ENCODE assay signal across 27 cellular contexts in genomic region chr5:145548097-145548496, GRCh38.
"Had no signal": no experiment of that assay in that cellular context is flagged by ENCODE, and none has a peak within 500 bp of the region (broad histone marks: within the 10 kb centered on the region; RNA-seq: fewer than 3 reads in every experiment).

No MANE protein-coding gene starts in this region.

- H3K27me3 Mint-ChIP-seq: activated CD4-positive, alpha-beta T cell treated with anti-CD3 and anti-CD28 coated beads, Interleukin-2, amount 10 ng/mL, durations not matched to agents 24 days and 14 days; activated CD8-positive, alpha-beta T cell treated with anti-CD3 and anti-CD28 coated beads for 36 hours; activated naive CD4-positive, alpha-beta T cell treated with anti-CD3 and anti-CD28 coated beads, Interleukin-2, amount 50 U/mL, for 24 hours; activated naive CD8-positive, alpha-beta T cell treated with anti-CD3 and anti-CD28 coated beads, Interleukin-2, amount 10 ng/mL, durations not matched to agents 7 days and 5 days; activated T-helper 17 cell treated with anti-CD3 and anti-CD28 coated beads, Interleukin-2, amount 50 U/mL, for 72 hours had no signal

- H3K27ac Mint-ChIP-seq: activated CD4-positive, alpha-beta T cell treated with anti-CD3 and anti-CD28 coated beads, Interleukin-2, amount 10 ng/mL, durations not matched to agents 24 days and 14 days; activated CD8-positive, alpha-beta T cell treated with anti-CD3 and anti-CD28 coated beads for 36 hours; activated naive CD4-positive, alpha-beta T cell treated with anti-CD3 and anti-CD28 coated beads, Interleukin-2, amount 50 U/mL, for 24 hours; activated naive CD8-positive, alpha-beta T cell treated with anti-CD3 and anti-CD28 coated beads, Interleukin-2, amount 10 ng/mL, durations not matched to agents 7 days and 5 days; activated T-cell treated with anti-CD3 and anti-CD28 coated beads, Interleukin-2, amount 50 U/mL, for 72 hours; activated T-helper 17 cell treated with anti-CD3 and anti-CD28 coated beads, Interleukin-2, amount 50 U/mL, for 72 hours had no signal

- H3K27me3 ChIP-seq: brain microvascular endothelial cell, SJCRH30 had no signal

- H3K4me1 Mint-ChIP-seq: activated CD4-positive, alpha-beta T cell treated with anti-CD3 and anti-CD28 coated beads, Interleukin-2, amount 10 ng/mL, durations not matched to agents 24 days and 14 days; activated naive CD4-positive, alpha-beta T cell treated with anti-CD3 and anti-CD28 coated beads, Interleukin-2, amount 50 U/mL, for 24 hours; activated naive CD8-positive, alpha-beta T cell treated with anti-CD3 and anti-CD28 coated beads, Interleukin-2, amount 10 ng/mL, durations not matched to agents 7 days and 5 days; activated T-helper 17 cell treated with anti-CD3 and anti-CD28 coated beads, Interleukin-2, amount 50 U/mL, for 72 hours had no signal

- H3K4me3 Mint-ChIP-seq: activated CD4-positive, alpha-beta T cell treated with anti-CD3 and anti-CD28 coated beads, Interleukin-2, amount 10 ng/mL, durations not matched to agents 24 days and 14 days; activated CD8-positive, alpha-beta T cell treated with anti-CD3 and anti-CD28 coated beads for 36 hours; activated naive CD4-positive, alpha-beta T cell treated with anti-CD3 and anti-CD28 coated beads, Interleukin-2, amount 50 U/mL, for 24 hours; activated naive CD8-positive, alpha-beta T cell treated with anti-CD3 and anti-CD28 coated beads, Interleukin-2, amount 10 ng/mL, durations not matched to agents 7 days and 5 days; activated T-cell treated with anti-CD3 and anti-CD28 coated beads, Interleukin-2, amount 50 U/mL, for 72 hours; activated T-helper 17 cell treated with anti-CD3 and anti-CD28 coated beads, Interleukin-2, amount 50 U/mL, for 72 hours had no signal

- H3K4me3 ChIP-seq: K562, SJCRH30, SK-N-MC had no signal

- H3K9me3 Mint-ChIP-seq: activated CD4-positive, alpha-beta T cell treated with anti-CD3 and anti-CD28 coated beads, Interleukin-2, amount 10 ng/mL, durations not matched to agents 24 days and 14 days; activated CD8-positive, alpha-beta T cell treated with anti-CD3 and anti-CD28 coated beads for 36 hours; activated naive CD8-positive, alpha-beta T cell treated with anti-CD3 and anti-CD28 coated beads, Interleukin-2, amount 10 ng/mL, durations not matched to agents 7 days and 5 days had no signal

- H3K27ac ChIP-seq: brain microvascular endothelial cell, SJCRH30, SK-N-MC, WERI-Rb-1 had no signal

- H3K9me3 ChIP-seq: SJCRH30 had no signal

- H3K4me1 ChIP-seq: SJCRH30 had no signal

- H3K36me3 ChIP-seq: brain microvascular endothelial cell, SJCRH30, WERI-Rb-1 had no signal

- DNase-seq: activated CD4-positive, alpha-beta T cell treated with anti-CD3 and anti-CD28 coated beads for 1 hour; activated CD4-positive, alpha-beta T cell treated with anti-CD3 and anti-CD28 coated beads, Interleukin-2, amount 10 ng/mL, durations not matched to agents 24 days and 14 days; activated CD4-positive, alpha-beta T cell treated with anti-CD3 and anti-CD28 coated beads, Interleukin-2, amount 50 U/mL, for 4 hours; activated CD4-positive, CD25-positive, alpha-beta regulatory T cell; activated CD8-positive, alpha-beta T cell treated with anti-CD3 and anti-CD28 coated beads for 36 hours; activated gamma-delta T cell; activated naive CD4-positive, alpha-beta T cell treated with Interleukin-2 at 50 U/mL for 16 hours; activated naive CD8-positive, alpha-beta T cell treated with anti-CD3 and anti-CD28 coated beads, Interleukin-2, amount 10 ng/mL, durations not matched to agents 7 days and 5 days; activated T-cell treated with anti-CD3 and anti-CD28 coated beads, Interleukin-2, amount 50 U/mL, for 1 hour; activated T-cell treated with anti-CD3 and anti-CD28 coated beads, Interleukin-2, amount 50 U/mL, for 72 hours; brain microvascular endothelial cell; NCI-H1105; NCI-H1417 treated with DMSO at 0.1 percent for 48 hours; NCI-H187 treated with DMSO at 0.1 percent for 48 hours; NCI-H2081 treated with DMSO at 0.1 percent for 48 hours; NCI-H226; NCI-H446 treated with DMSO at 0.1 percent for 48 hours; NCI-H524; SHP77; SJCRH30; T1000; WERI-Rb-1 had no signal

- ATAC-seq: activated CD8-positive, alpha-beta T cell treated with anti-CD3 and anti-CD28 coated beads for 36 hours; activated T-cell treated with anti-CD3 and anti-CD28 coated beads, Interleukin-2, amount 50 U/mL, for 72 hours; activated T-helper 17 cell treated with anti-CD3 and anti-CD28 coated beads, Interleukin-2, amount 50 U/mL, for 72 hours; K562; Panc1 had no signal

- H3K36me3 Mint-ChIP-seq: activated naive CD4-positive, alpha-beta T cell treated with anti-CD3 and anti-CD28 coated beads, Interleukin-2, amount 50 U/mL, for 24 hours; activated naive CD8-positive, alpha-beta T cell treated with anti-CD3 and anti-CD28 coated beads, Interleukin-2, amount 10 ng/mL, durations not matched to agents 7 days and 5 days had no signal
